Comparison of ENCODE assay signal across 14 cellular contexts in genomic region chr19:40584007-40584406, GRCh38. TPM values are rescaled to one million over a fixed set of nuclear protein-coding genes. Genes with fewer than 3 reads are reported as not detected.
DNase-seq lines count a peak whose midpoint lies in the region; ATAC-seq, FAIRE-seq and TF ChIP-seq lines count a peak whose summit lies in the region.
"Had no signal": no experiment of that assay in that cellular context is flagged by ENCODE, and none has a peak within 500 bp of the region (broad histone marks: within the 10 kb centered on the region; RNA-seq: fewer than 3 reads in every experiment).

No MANE protein-coding gene starts in this region.

- no peaks in the 10 kb centered on the region for H3K27me3 ChIP-seq in DOHH2 (ENCODE audit: control insufficient read depth, low read length)
- H3K27me3 ChIP-seq in GM12878 (replicated peaks in 1 of 2; ENCODE audit: control insufficient read depth in 2 of 2, insufficient read depth in 2 of 2, low read length in 1 of 2) = no peaks in the 10 kb centered on the region
- no peaks in the 10 kb centered on the region for H3K27me3 ChIP-seq in left lung

- H3K4me2 ChIP-seq in DOHH2 (ENCODE audit: low read length) (no peak overlapping the region), GM12878 (ENCODE audit: control insufficient read depth, insufficient read depth) (no peak overlapping the region)

- H3K9me3 Mint-ChIP-seq in HFFc6 = no peaks in the 10 kb centered on the region
- H3K9me3 Mint-ChIP-seq in nephron = no peaks in the 10 kb centered on the region
- H3K9me3 Mint-ChIP-seq: naive B cell had no signal

- H3K9me2 ChIP-seq in DOHH2 (replicated peaks; ENCODE audit: control insufficient read depth, low read length) = no peaks in the 10 kb centered on the region

- H4K20me1 ChIP-seq in DOHH2 (ENCODE audit: control insufficient read depth, insufficient read depth, low read depth, low read length) = no peaks in the 10 kb centered on the region
- H4K20me1 ChIP-seq in GM12878 (ENCODE audit: control insufficient read depth, insufficient read depth) = no peaks in the 10 kb centered on the region

- H2AFZ ChIP-seq in GM12878 (ENCODE audit: control insufficient read depth, low read depth, low read length) = no peak overlapping the region

- no peaks in the 10 kb centered on the region for H3K4me1 ChIP-seq in DOHH2 (ENCODE audit: control insufficient read depth, low read length)
- peaks cover 19% of the 10 kb centered on the region for H3K4me1 ChIP-seq in GM12878 (ENCODE audit: control insufficient read depth, insufficient read depth, low read length)
- H3K4me1 ChIP-seq in left lung = peaks cover 0 to 53% of the 10 kb centered on the region in 2 donors

- H3K4me3 Mint-ChIP-seq in HFFc6 = no peak overlapping the region
- no peak overlapping the region for H3K4me3 Mint-ChIP-seq in nephron

- H3K27me3 Mint-ChIP-seq in HFFc6 (ENCODE audit: insufficient read depth) = no peaks in the 10 kb centered on the region; the same call in 1 of the 2 replicates
- H3K27me3 Mint-ChIP-seq in nephron (ENCODE audit: low read depth) = peaks cover 4% of the 10 kb centered on the region
- H3K27me3 Mint-ChIP-seq: naive B cell had no signal

- TF ChIP-seq CTCF in DOHH2 (IDR thresholded peaks at IDR 0.05; ENCODE audit: low read depth, low read length, poor library complexity, severe bottlenecking) (peak; percentile 40), HFFc6 (IDR thresholded peaks at IDR 0.05) (peak; percentile 67), GM12878 (IDR thresholded peaks at IDR 0.05 in 2 of 3, conservative IDR thresholded peaks at IDR 0.05 in 1 of 3; ENCODE audit: control insufficient read depth in 2 of 3, extremely low read depth in 1 of 3, insufficient read depth in 1 of 3, low read depth in 3 of 3, low read length in 3 of 3) (peak in 1 of 3 experiments; percentile 44; a peak in 2 of 6 replicates), nephron (IDR thresholded peaks at IDR 0.05; ENCODE audit: unreplicated experiment in 3 of 3) (peak in 2 of 3 experiments; percentile 8 to 16), left lung (IDR thresholded peaks at IDR 0.05) (no peak)

- 17% methylated on average over 5 of the region's 5 CpGs for WGBS in GM12878 (ENCODE audit: insufficient coverage, insufficient replicate concordance, low lambda C conversion rate, missing lambda C conversion rate)

- H3K4me3 ChIP-seq in DOHH2 (ENCODE audit: low read length) (no peak overlapping the region), GM12878 (no peak overlapping the region), left lung (no peak overlapping the region)

- TF ChIP-seq EP300 in GM12878 (IDR thresholded peaks at IDR 0.05; ENCODE audit: borderline replicate concordance in 1 of 2, control insufficient read depth in 1 of 2, low read depth in 2 of 2, low read length in 2 of 2) = no peak

- H3F3A ChIP-seq in DOHH2 (ENCODE audit: control insufficient read depth, insufficient read depth) = no peaks in the 10 kb centered on the region

- 0 out of 3 replicates have a peak, but pooled peaks have one; percentile 32 for ATAC-seq in GM12878
- ATAC-seq in GM19452 (IDR thresholded peaks at IDR 0.05; ENCODE audit: unreplicated experiment) = no peak
- no peak for ATAC-seq in left lung

- H3K79me2 ChIP-seq in DOHH2 (ENCODE audit: control insufficient read depth, low read length) (no peaks in the 10 kb centered on the region), GM12878 (ENCODE audit: control insufficient read depth, insufficient read depth, low read length) (no peaks in the 10 kb centered on the region)

- in situ Hi-C loops in GM12878 (cut with MboI) = no loop called here

- DNase-seq in HFFc6 (no peak), GM12878 (ENCODE audit: low read depth, low spot score) (no peak), left lung (no peak), GM19239 (ENCODE audit: insufficient read length, low spot score) (no peak)
- DNase-seq in activated effector memory CD4-positive, alpha-beta T cell treated with Interleukin-2 at 50 U/mL for 16 hours = no peak
- DNase-seq: activated CD4-positive, alpha-beta T cell treated with anti-CD3 and anti-CD28 coated beads, Interleukin-2, amount 50 U/mL, for 4 hours; effector memory CD4-positive, alpha-beta T cell; naive B cell; NCI-H524; small intestine had no signal

- TF ChIP-seq POLR2A in GM12878 (IDR thresholded peaks at IDR 0.05; ENCODE audit: low read depth, low read length) = no peak

- H3K36me3 Mint-ChIP-seq in HFFc6 (ENCODE audit: low read depth) (peaks cover 46% of the 10 kb centered on the region), nephron (ENCODE audit: low read depth) (peaks cover 49% of the 10 kb centered on the region)

- intact Hi-C loops in GM12878 (cut with micrococcal nuclease; ENCODE audit: unreplicated experiment) = no loop called here
- intact Hi-C loops in left lung (cut with DNase I) = no loop called here

- H3K27ac Mint-ChIP-seq in HFFc6 = peak overlapping the region; percentile 3; the same call in 1 of the 2 replicates
- no peak overlapping the region for H3K27ac Mint-ChIP-seq in nephron

- TF ChIP-seq RAD21 in GM12878 (IDR thresholded peaks at IDR 0.05; ENCODE audit: insufficient read depth, low read depth, low read length) = 0 out of 2 replicates have a peak, but pooled peaks have one; percentile 14

- FAIRE-seq in GM12878 (lab: Jason Lieb, UNC) = no peak
- FAIRE-seq in GM19239 (lab: Jason Lieb, UNC) = no peak
- FAIRE-seq: G401.6, small intestine had no signal

- H3K9ac ChIP-seq in GM12878 (ENCODE audit: control insufficient read depth, insufficient read depth, low read length) = no peak overlapping the region

- BruUV-seq in GM12878 (replicated peaks; lab: Mats Ljungman, UMichigan) = no TSS peak

- RAD21 ChIA-PET in GM12878 (lab: Charles Lee; ENCODE audit: unreplicated experiment) = no interaction called here

- CTCF ChIA-PET in GM12878 (lab: Yijun Ruan, JAX) = interaction anchor here (0.5 kb wide), 1 partner anchor 35 kb away, joined by 3 read pairs; no protein-coding TSS in a partner anchor

- SMC1A ChIA-PET in GM12878 (lab: Charles Lee; ENCODE audit: uncharacterized antibody, unreplicated experiment) = no interaction called here

- peaks cover 38% of the 10 kb centered on the region for H3K4me1 Mint-ChIP-seq in HFFc6 (ENCODE audit: low read depth)
- H3K4me1 Mint-ChIP-seq in nephron = no peaks in the 10 kb centered on the region

- POLR2A ChIA-PET in GM12878 (lab: Charles Lee) = no interaction called here

- H3K27ac ChIP-seq in DOHH2 (ENCODE audit: low read depth, low read length) (no peak overlapping the region), GM12878 (ENCODE audit: control insufficient read depth, insufficient read depth) (0 out of 2 replicates have a peak overlapping the region, but pooled peaks have one; percentile 2), left lung (no peak overlapping the region)

- H3K36me3 ChIP-seq in DOHH2 (ENCODE audit: control insufficient read depth, low read length) (peaks cover 34% of the 10 kb centered on the region), GM12878 (ENCODE audit: control insufficient read depth in 2 of 2, insufficient read depth in 2 of 2, low read length in 1 of 2) (peaks cover 8 to 14% of the 10 kb centered on the region in 2 experiments), left lung (peaks cover 0 to 96% of the 10 kb centered on the region in 2 donors)

- no peaks in the 10 kb centered on the region for H3K9me3 ChIP-seq in DOHH2 (ENCODE audit: control insufficient read depth, insufficient read depth, low read length)
- H3K9me3 ChIP-seq in GM12878 (replicated peaks; ENCODE audit: control insufficient read depth, insufficient read depth, low read length) = no peaks in the 10 kb centered on the region
- H3K9me3 ChIP-seq in left lung = no peaks in the 10 kb centered on the region

TF ChIP-seq in GM12878, 131 proteins besides CTCF, POLR2A, EP300 and RAD21 (continues in another document):
- no peak for TF ChIP-seq JUNB (IDR thresholded peaks at IDR 0.05)

RNA-seq across cellular contexts. Expression of gene SHKBP1, which starts 7.3 kb away (rescaled TPM):
- 10 to 100 TPM; 58.5 to 95.2 (median 83.0) TPM for total RNA-seq in HFFc6 (2021; fragmentation: NEBNext Ultra II Directional; extraction: Animal tissue kit (Norgen Biotek cat#: 25700))
- 26.1 and 35.1 TPM in 2 replicates for total RNA-seq in GM12878 (2013; cell fraction: nucleolus; rRNA removed)
- total RNA-seq in GM12878 (2014; rRNA removed) (60.8 and 79.0 TPM in 2 replicates), GM12878 (2014; rRNA removed; fragmentation: Illumina TruSeq; extraction: Trizol) (22.9 and 26.0 TPM in 2 replicates), GM12878 (2021) (111 and 115 TPM in 2 replicates), left lung (100 to 1,000 TPM in 1 of 2 donors, 10 to 100 TPM in 1; 73.9 to 122 TPM)
- polyA plus RNA-seq in GM12878 (2011; ENCODE audit: low read depth) = 43.8 TPM
- polyA plus RNA-seq in GM12878 (2011; rRNA removed) (17.5 and 38.8 TPM in 2 replicates), GM12878 (2014; fragmentation: Illumina TruSeq; extraction: Trizol) (30.6 and 55.0 TPM in 2 replicates), GM12878 (2014; fragmentation: Nextera tagmentation; extraction: Ambion mirVana) (10 to 100 TPM in 1 of 2 experiments, 1 to 10 TPM in 1; 2.3 to 15.1 TPM), GM12878 (2014; rRNA removed) (96.3 and 111 TPM in 2 replicates), GM12878 (2016; fragmentation: Nextera tagmentation; extraction: Ambion mirVana) (100 to 1,000 TPM; 112 to 123 TPM)
- 59.2 and 80.0 TPM in 2 replicates for polyA plus RNA-seq in GM12878 (2011; cell fraction: cytosol; rRNA removed)
- polyA plus RNA-seq in GM12878 (2011; cell fraction: nucleus; rRNA removed) = 155 and 167 TPM in 2 replicates
- 84.1 and 89.2 TPM in 2 replicates for polyA plus RNA-seq in GM12878 (2012)
- 47.3 and 87.5 TPM in 2 replicates for polyA minus RNA-seq in GM12878 (2011; rRNA and poly(A)+ RNA removed)
- 89.1 and 95.6 TPM in 2 replicates for polyA minus RNA-seq in GM12878 (2011; cell fraction: cytosol; rRNA and poly(A)+ RNA removed)
- 33.5 and 51.2 TPM in 2 replicates for polyA minus RNA-seq in GM12878 (2011; cell fraction: nucleus; rRNA and poly(A)+ RNA removed)

RNA-seq across cellular contexts. Expression of gene LTBP4, which starts 17.2 kb away (rescaled TPM):
- total RNA-seq in HFFc6 (2021; fragmentation: NEBNext Ultra II Directional; extraction: Animal tissue kit (Norgen Biotek cat#: 25700)) = 10 to 100 TPM; 36.6 to 54.9 (median 51.4) TPM
- total RNA-seq in GM12878 (2013; cell fraction: nucleolus; rRNA removed) = 26.9 and 32.3 TPM in 2 replicates
- total RNA-seq in GM12878 (2014; rRNA removed) (6.6 and 8.5 TPM in 2 replicates), GM12878 (2014; rRNA removed; fragmentation: Illumina TruSeq; extraction: Trizol) (3.1 and 3.7 TPM in 2 replicates), GM12878 (2021) (34.6 and 35.9 TPM in 2 replicates), left lung (100 to 1,000 TPM; 151 to 181 TPM)
- 29.6 TPM for polyA plus RNA-seq in GM12878 (2011; ENCODE audit: low read depth)
- polyA plus RNA-seq in GM12878 (2011; rRNA removed) (1.5 and 2.7 TPM in 2 replicates), GM12878 (2014; fragmentation: Illumina TruSeq; extraction: Trizol) (2.6 and 5.9 TPM in 2 replicates), GM12878 (2014; fragmentation: Nextera tagmentation; extraction: Ambion mirVana) (under 1 TPM in 1 of 2 experiments, not detected in 1; 0.09 TPM), GM12878 (2014; rRNA removed) (21.8 and 23.5 TPM in 2 replicates), GM12878 (2016; fragmentation: Nextera tagmentation; extraction: Ambion mirVana) (1 to 10 TPM; 8.8 to 9.5 TPM)
- 4.9 and 5.7 TPM in 2 replicates for polyA plus RNA-seq in GM12878 (2011; cell fraction: cytosol; rRNA removed)
- 24.7 and 25.2 TPM in 2 replicates for polyA plus RNA-seq in GM12878 (2011; cell fraction: nucleus; rRNA removed)
- 38.1 and 69.0 TPM in 2 replicates for polyA plus RNA-seq in GM12878 (2012)
- 1.5 and 7.1 TPM in 2 replicates for polyA minus RNA-seq in GM12878 (2011; rRNA and poly(A)+ RNA removed)
- polyA minus RNA-seq in GM12878 (2011; cell fraction: cytosol; rRNA and poly(A)+ RNA removed) = 14.1 and 19.4 TPM in 2 replicates
- polyA minus RNA-seq in GM12878 (2011; cell fraction: nucleus; rRNA and poly(A)+ RNA removed) = 3.0 and 6.6 TPM in 2 replicates

Comparison
In these comparisons a context has a peak if more than half of its experiments do, and no peak if none do; other contexts are left out.
1. CTCF ChIP-seq: peak in DOHH2 (single experiment), HFFc6 (single experiment) and nephron (2 of 3); none in left lung (0 of 2).